Comparison of ENCODE assay signal across 19 cellular contexts in genomic region chr14:95316826-95317225, GRCh38. TPM values are rescaled to one million over a fixed set of nuclear protein-coding genes. Genes with fewer than 3 reads are reported as not detected.
DNase-seq lines count a peak whose midpoint lies in the region; ATAC-seq and TF ChIP-seq lines count a peak whose summit lies in the region.
"Had no signal": no experiment of that assay in that cellular context is flagged by ENCODE, and none has a peak within 500 bp of the region (broad histone marks: within the 10 kb centered on the region; RNA-seq: fewer than 3 reads in every experiment).

No MANE protein-coding gene starts in this region.

- WGBS in psoas muscle, 3 donors, result 27 to 34% (median 33%) methylated on average over 8 of the region's 8 CpGs

- peaks cover 4% of the 10 kb centered on the region; the same call in 1 of the 2 replicates for H4K20me1 ChIP-seq in Karpas-422 (ENCODE audit: insufficient read depth, low read depth, low read length)

- H3K4me3 ChIP-seq in Karpas-422 (ENCODE audit: low read length) (no peak overlapping the region), dorsolateral prefrontal cortex (peak overlapping the region in 46 of 59 donors; percentile 2 to 99 (median 84)), psoas muscle (peak overlapping the region; percentile 19)
- H3K4me3 ChIP-seq: K562, thoracic aorta had no signal

- H2AFZ ChIP-seq in Karpas-422 (ENCODE audit: low read length), result no peak overlapping the region

- H3K27me3 ChIP-seq in Karpas-422 (ENCODE audit: low read length) (no peaks in the 10 kb centered on the region), dorsolateral prefrontal cortex (no peaks in the 10 kb centered on the region), psoas muscle (ENCODE audit: insufficient read depth in 3 of 3, low read length in 2 of 3) (peaks cover 0 to 3% (median 0%) of the 10 kb centered on the region in 3 donors)

- peaks cover 64% of the 10 kb centered on the region for H3K79me2 ChIP-seq in Karpas-422 (ENCODE audit: low read length)

- no peaks in the 10 kb centered on the region for H3K27me3 Mint-ChIP-seq in Calu3 (ENCODE audit: unreplicated experiment)
- H3K27me3 Mint-ChIP-seq: B cell had no signal

- peak overlapping the region; percentile 21 for H3K27ac Mint-ChIP-seq in Calu3 (ENCODE audit: unreplicated experiment)
- H3K27ac Mint-ChIP-seq: activated CD4-positive, alpha-beta memory T cell treated with anti-CD3 and anti-CD28 coated beads, Interleukin-2, amount 10 ng/mL, durations not matched to agents 7 days and 5 days; activated naive CD4-positive, alpha-beta T cell treated with anti-CD3 and anti-CD28 coated beads, Interleukin-2, amount 50 U/mL, for 24 hours; T-helper 17 cell had no signal

- ATAC-seq in psoas muscle, result no peak
- ATAC-seq in left lobe of liver, result no peak
- ATAC-seq: K562, T-helper 17 cell had no signal

- TF ChIP-seq CTCF in Calu3 (IDR thresholded peaks at IDR 0.05; ENCODE audit: unreplicated experiment) (no peak), dorsolateral prefrontal cortex (IDR thresholded peaks at IDR 0.05 in 54 of 56, conservative IDR thresholded peaks at IDR 0.05 in 2 of 56; ENCODE audit: low read depth in 1 of 56, partially characterized antibody in 56 of 56) (no peak), psoas muscle (IDR thresholded peaks at IDR 0.05) (no peak)

- no TSS peak for BruUV-seq in Calu3 (replicated peaks; lab: Mats Ljungman, UMichigan)

- peaks cover 4% of the 10 kb centered on the region; the same call in 1 of the 2 replicates for H3K36me3 ChIP-seq in Karpas-422 (ENCODE audit: insufficient read depth, low read length)
- no peaks in the 10 kb centered on the region for H3K36me3 ChIP-seq in psoas muscle (ENCODE audit: insufficient read depth in 1 of 2, low read depth in 1 of 2)
- H3K36me3 ChIP-seq: thoracic aorta had no signal

- no peaks in the 10 kb centered on the region for H3K9me2 ChIP-seq in Karpas-422 (replicated peaks; ENCODE audit: insufficient read depth, low read length)

- intact Hi-C loops in Calu3 (cut with micrococcal nuclease; ENCODE audit: unreplicated experiment) (loop anchor here (5.0 to 10.0 kb wide), 2 partner anchors 70 to 122 kb away; no protein-coding TSS in a partner anchor), dorsolateral prefrontal cortex (cut with DNase I) (loop anchor here in 1 of 2 donors (10.0 kb wide), 2 partner anchors 92 to 202 kb away; no protein-coding TSS in a partner anchor), psoas muscle (cut with DNase I) (no loop called here)

- H3K4me1 Mint-ChIP-seq in Calu3 (ENCODE audit: low read depth, unreplicated experiment), result peaks cover 77% of the 10 kb centered on the region

- CTCF ChIA-PET in Calu3 (lab: Charles Lee), result interaction anchor here (0.6 kb wide), 1 partner anchor 20 kb away, joined by 3 read pairs; no protein-coding TSS in a partner anchor

- no peaks in the 10 kb centered on the region for H3K9me3 Mint-ChIP-seq in Calu3 (ENCODE audit: low read depth, unreplicated experiment)
- H3K9me3 Mint-ChIP-seq: activated CD4-positive, alpha-beta memory T cell treated with anti-CD3 and anti-CD28 coated beads, Interleukin-2, amount 10 ng/mL, durations not matched to agents 7 days and 5 days; activated naive CD4-positive, alpha-beta T cell treated with anti-CD3 and anti-CD28 coated beads, Interleukin-2, amount 50 U/mL, for 24 hours had no signal

- peak overlapping the region; percentile 97 for H3K4me3 Mint-ChIP-seq in Calu3 (ENCODE audit: low read depth, unreplicated experiment)
- H3K4me3 Mint-ChIP-seq: activated CD4-positive, alpha-beta memory T cell treated with anti-CD3 and anti-CD28 coated beads, Interleukin-2, amount 10 ng/mL, durations not matched to agents 7 days and 5 days; activated naive CD4-positive, alpha-beta T cell treated with anti-CD3 and anti-CD28 coated beads, Interleukin-2, amount 50 U/mL, for 24 hours; T-helper 17 cell had no signal

- peaks cover 63% of the 10 kb centered on the region for H3K36me3 Mint-ChIP-seq in Calu3 (ENCODE audit: insufficient read depth, unreplicated experiment)
- H3K36me3 Mint-ChIP-seq: activated naive CD4-positive, alpha-beta T cell treated with anti-CD3 and anti-CD28 coated beads, Interleukin-2, amount 50 U/mL, for 24 hours had no signal

- H3K27ac ChIP-seq in Karpas-422 (ENCODE audit: low read length), result peak overlapping the region; percentile 86
- H3K27ac ChIP-seq in dorsolateral prefrontal cortex, result peak overlapping the region; percentile 5 to 100 (median 96)
- no peak overlapping the region for H3K27ac ChIP-seq in psoas muscle
- H3K27ac ChIP-seq: thoracic aorta had no signal

- DNase-seq in Calu3, result no peak
- DNase-seq in Karpas-422, result no peak
- no peak for DNase-seq in dorsolateral prefrontal cortex
- DNase-seq in psoas muscle, result no peak
- DNase-seq in activated T-cell treated with anti-CD3 and anti-CD28 coated beads, Interleukin-2, amount 50 U/mL, for 48 hours, result no peak
- DNase-seq in NCI-H345 (lab: John Stamatoyannopoulos, UW), result no peak
- no peak for DNase-seq in left lobe of liver (ENCODE audit: low spot score)
- DNase-seq in GDM1 (lab: John Stamatoyannopoulos, UW), result no peak
- DNase-seq: activated CD4-positive, alpha-beta memory T cell treated with anti-CD3 and anti-CD28 coated beads, Interleukin-2, amount 10 ng/mL, durations not matched to agents 7 days and 5 days; activated T-cell treated with anti-CD3 and anti-CD28 coated beads, Interleukin-2, amount 50 U/mL, for 1 hour; foreskin melanocyte; NCI-H2107; SHP77 treated with DMSO at 0.1 percent for 48 hours; stimulated activated CD8-positive, alpha-beta memory T cell treated with anti-CD3 and anti-CD28 coated beads, Interleukin-4, amount 100 ng/mL, for 48 hours; T-helper 17 cell had no signal

- H3K9ac ChIP-seq in Karpas-422 (ENCODE audit: low read length), result peak overlapping the region; percentile 86

- peak overlapping the region; percentile 71 for H3K4me2 ChIP-seq in Karpas-422 (ENCODE audit: low read depth, low read length, poor library complexity, severe bottlenecking)

- H3K9me3 ChIP-seq in Karpas-422 (ENCODE audit: low read length) (no peaks in the 10 kb centered on the region), psoas muscle (no peaks in the 10 kb centered on the region)
- H3K9me3 ChIP-seq: thoracic aorta had no signal

- peaks cover 92% of the 10 kb centered on the region for H3K4me1 ChIP-seq in Karpas-422 (ENCODE audit: low read length)
- H3K4me1 ChIP-seq in psoas muscle, result peaks cover 6% of the 10 kb centered on the region

RNA-seq across cellular contexts. Expression of gene CLMN, which starts 2.9 kb away (rescaled TPM):
- total RNA-seq in Calu3 (2022) (104 and 111 TPM in 2 replicates), dorsolateral prefrontal cortex (100 to 1,000 TPM in 37 of 120 experiments, 10 to 100 TPM in 83; 22.3 to 262 (median 78.6) TPM), psoas muscle (1 to 10 TPM; 3.9 to 9.6 (median 6.3) TPM), left lobe of liver (67.7 TPM)
- total RNA-seq in Karpas-422 (2014; rRNA removed; shearing (Covaris generic); ENCODE audit: low replicate concordance), result 40.1 and 56.1 TPM in 2 replicates
- polyA plus RNA-seq in psoas muscle, result 1 to 10 TPM; 1.7 to 2.5 (median 2.1) TPM
